ENCODE assay signal across 8 cellular contexts in genomic region chr10:48614481-48615383, GRCh38. TPM values are rescaled to one million over a fixed set of nuclear protein-coding genes. Genes with fewer than 3 reads are reported as not detected.
DNase-seq lines count a peak whose midpoint lies in the region; TF ChIP-seq lines count a peak whose summit lies in the region.

No MANE protein-coding gene starts in this region.

- H3K9me3 ChIP-seq in fibroblast of lung (ENCODE audit: control insufficient read depth, insufficient read depth, low read depth, low read length), result no peaks in the 10 kb centered on the region

- peak overlapping the region; percentile 72 for H2AFZ ChIP-seq in fibroblast of lung (ENCODE audit: low read length)

- no peaks in the 10 kb centered on the region for H3K79me2 ChIP-seq in fibroblast of lung (ENCODE audit: control insufficient read depth, insufficient read depth, low read length)

- peaks cover 15% of the 10 kb centered on the region for H3K4me1 ChIP-seq in fibroblast of lung (ENCODE audit: control insufficient read depth, extremely low read depth, insufficient read depth, low read length)

- peak overlapping the region in 1 of 4 experiments; percentile 3 for H3K4me3 ChIP-seq in fibroblast of lung (replicated peaks in 1 of 4; ENCODE audit: control extremely low read depth in 1 of 4, insufficient read depth in 1 of 4, low read depth in 3 of 4, low read length in 4 of 4)

- no peak overlapping the region for H3K27ac ChIP-seq in C4-2B
- H3K27ac ChIP-seq in fibroblast of lung (ENCODE audit: insufficient read depth, low read length), result peak overlapping the region; percentile 68

- TF ChIP-seq CTCF in C4-2B (conservative IDR thresholded peaks at IDR 0.05), result peak; percentile 59
- peak; percentile 32 for TF ChIP-seq CTCF in GM20000 (IDR thresholded peaks at IDR 0.05; ENCODE audit: extremely low read depth, missing control alignments)
- peak in 1 of 2 donors; percentile 50 for TF ChIP-seq CTCF in fibroblast of lung (conservative IDR thresholded peaks at IDR 0.05 in 1 of 2, IDR thresholded peaks at IDR 0.05 in 1 of 2; ENCODE audit: low read depth in 1 of 2, low read length in 2 of 2)
- no peak for TF ChIP-seq CTCF in GM10266 (IDR thresholded peaks at IDR 0.05; ENCODE audit: control insufficient read depth, insufficient read depth, low read depth, missing control alignments)

- H3K9ac ChIP-seq in fibroblast of lung (ENCODE audit: insufficient read depth, low read length), result no peak overlapping the region

- H3K36me3 ChIP-seq in fibroblast of lung (ENCODE audit: control insufficient read depth, insufficient read depth, low read length), result no peaks in the 10 kb centered on the region

- H3K4me2 ChIP-seq in fibroblast of lung (ENCODE audit: extremely low read depth, insufficient read depth, low read length), result peak overlapping the region; percentile 40

- DNase-seq in GM20000 (ENCODE audit: low spot score) (no peak), Kasumi-1 (lab: John Stamatoyannopoulos, UW) (peak; percentile 33 to 62), fibroblast of lung (ENCODE audit: low read depth in 2 of 2) (peak; percentile 50 to 63), NCI-H510A (lab: John Stamatoyannopoulos, UW) (no peak), NCI-H226 (no peak), GM10266 (ENCODE audit: extremely low spot score) (no peak)
- no peak for DNase-seq in activated T-cell treated with anti-CD3 and anti-CD28 coated beads, Interleukin-2, amount 50 U/mL, for 48 hours

- no peaks in the 10 kb centered on the region for H3K27me3 ChIP-seq in fibroblast of lung (ENCODE audit: control insufficient read depth, insufficient read depth, low read length)

- H4K20me1 ChIP-seq in fibroblast of lung (ENCODE audit: control insufficient read depth, extremely low read depth, insufficient read depth, low read length), result no peaks in the 10 kb centered on the region

RNA-seq across cellular contexts. Expression of gene ARHGAP22, which starts 9.9 kb away (rescaled TPM):
- total RNA-seq in fibroblast of lung, result 21.3 and 75.5 TPM in 2 replicates
- 10.4 and 21.2 TPM in 2 replicates for polyA plus RNA-seq in fibroblast of lung
- 18.2 and 48.9 TPM in 2 replicates for polyA plus RNA-seq in fibroblast of lung (2012)
- polyA minus RNA-seq in fibroblast of lung (ENCODE audit: low replicate concordance), result 14.3 and 15.6 TPM in 2 replicates

Comparison
In these comparisons a context has a peak if more than half of its experiments do, and no peak if none do; other contexts are left out.
1. DNase-seq: peak in Kasumi-1 (2 of 2) and fibroblast of lung (2 of 2); none in GM20000 (single experiment), NCI-H510A (single experiment), activated T-cell treated with anti-CD3 and anti-CD28 coated beads, Interleukin-2, amount 50 U/mL, for 48 hours (0 of 2), NCI-H226 (single experiment) and GM10266 (single experiment).